ENCODE assay signal across 11 cellular contexts in genomic region chr7:26195182-26195581, GRCh38. TPM values are rescaled to one million over a fixed set of nuclear protein-coding genes. Genes with fewer than 3 reads are reported as not detected.
DNase-seq lines count a peak whose midpoint lies in the region; ATAC-seq, FAIRE-seq and TF ChIP-seq lines count a peak whose summit lies in the region.
"Had no signal": no experiment of that assay in that cellular context is flagged by ENCODE, and none has a peak within 500 bp of the region (broad histone marks: within the 10 kb centered on the region; RNA-seq: fewer than 3 reads in every experiment).

No MANE protein-coding gene starts in this region.

- DNase-seq in left ventricle myocardium inferior (no peak), Right ventricle myocardium inferior (ENCODE audit: missing footprints) (no peak), endothelial cell of umbilical vein (ENCODE audit: low read depth, low spot score) (no peak), NCI-H510A (lab: John Stamatoyannopoulos, UW) (no peak)
- DNase-seq in stimulated activated naive B cell treated with anti-CD40 and anti-IgM and Interleukin-4, amounts not matched to agents 10 μg/mL and 1 μg/mL and 100 μg/mL, for 72 hours, result no peak
- DNase-seq in activated CD8-positive, alpha-beta memory T cell treated with anti-CD3 and anti-CD28 coated beads, Interleukin-2, amount 50 U/mL, for 48 hours, result no peak
- DNase-seq: C1 segment of cervical spinal cord, islet precursor cell, NCI-H187 had no signal

- H3K9me2 ChIP-seq in SU-DHL-6 (replicated peaks; ENCODE audit: insufficient read depth, low read length), result no peaks in the 10 kb centered on the region

- POLR2A ChIA-PET in endothelial cell of umbilical vein (lab: Charles Lee), result interaction anchor here (0.6 to 1.1 kb wide), 5 partner anchors 10 to 1666 kb away, joined by 3 to 8 read pairs (median 4); no protein-coding TSS in a partner anchor

- TF ChIP-seq CTCF in left ventricle myocardium inferior (IDR thresholded peaks at IDR 0.05; ENCODE audit: borderline replicate concordance) (no peak), SU-DHL-6 (IDR thresholded peaks at IDR 0.05; ENCODE audit: insufficient read depth, low read length, poor library complexity, severe bottlenecking) (no peak), endothelial cell of umbilical vein (IDR thresholded peaks at IDR 0.05; ENCODE audit: extremely low read depth in 1 of 2, insufficient read depth in 1 of 2, low read depth in 1 of 2, low read length in 2 of 2) (no peak)

- ATAC-seq in Right ventricle myocardium inferior, result no peak
- no peak for ATAC-seq in stimulated activated naive B cell treated with anti-CD40 and anti-IgM and Interleukin-4, amounts not matched to agents 10 μg/mL and 1 μg/mL and 100 μg/mL, for 72 hours (replicated peaks)
- no peak for ATAC-seq in HG03039 (IDR thresholded peaks at IDR 0.05; ENCODE audit: unreplicated experiment)

- peaks cover 98% of the 10 kb centered on the region for H3K4me1 ChIP-seq in left ventricle myocardium inferior
- peaks cover 48% of the 10 kb centered on the region for H3K4me1 ChIP-seq in endothelial cell of umbilical vein (ENCODE audit: control insufficient read depth, extremely low read depth, insufficient read depth, low read length)

- peak overlapping the region; percentile 65 for H3K27ac Mint-ChIP-seq in stimulated activated naive B cell treated with anti-CD40 and anti-IgM and Interleukin-4, amounts not matched to agents 10 μg/mL and 1 μg/mL and 100 μg/mL, for 72 hours

- H3K9ac ChIP-seq in SU-DHL-6 (ENCODE audit: low read length) (no peak overlapping the region), endothelial cell of umbilical vein (replicated peaks; ENCODE audit: extremely low read depth, insufficient read depth, low read length) (no peak overlapping the region)

- H2AFZ ChIP-seq in SU-DHL-6 (ENCODE audit: low read depth, low read length, severe bottlenecking) (no peak overlapping the region), endothelial cell of umbilical vein (ENCODE audit: low read depth, low read length) (no peak overlapping the region)

- H3K9me3 Mint-ChIP-seq in stimulated activated naive B cell treated with anti-CD40 and anti-IgM and Interleukin-4, amounts not matched to agents 10 μg/mL and 1 μg/mL and 100 μg/mL, for 72 hours, result no peaks in the 10 kb centered on the region

- peaks cover 84 to 88% of the 10 kb centered on the region in 2 donors for H3K36me3 Mint-ChIP-seq in stimulated activated naive B cell treated with anti-CD40 and anti-IgM and Interleukin-4, amounts not matched to agents 10 μg/mL and 1 μg/mL and 100 μg/mL, for 72 hours

- intact Hi-C loops in left ventricle myocardium inferior (cut with micrococcal nuclease) (no loop called here), Right ventricle myocardium inferior (cut with DNase I) (no loop called here), endothelial cell of umbilical vein (cut with micrococcal nuclease) (no loop called here)

- CTCF ChIA-PET in endothelial cell of umbilical vein (lab: Charles Lee), result interaction anchor here (1.0 to 5.7 kb wide), 3 partner anchors 10 to 105 kb away, joined by 4 to 36 read pairs (median 4); no protein-coding TSS in a partner anchor

- H3K27me3 ChIP-seq in left ventricle myocardium inferior (ENCODE audit: low read depth) (no peaks in the 10 kb centered on the region), SU-DHL-6 (ENCODE audit: low read length) (no peaks in the 10 kb centered on the region), endothelial cell of umbilical vein (ENCODE audit: control insufficient read depth in 2 of 2, insufficient read depth in 2 of 2, low read length in 2 of 2) (no peaks in the 10 kb centered on the region)

- peaks cover 92% of the 10 kb centered on the region for H4K20me1 ChIP-seq in SU-DHL-6 (ENCODE audit: low read depth, low read length)
- peaks cover 57% of the 10 kb centered on the region for H4K20me1 ChIP-seq in endothelial cell of umbilical vein (replicated peaks; ENCODE audit: control insufficient read depth, extremely low read depth, insufficient read depth, low read length)

- H3K4me3 ChIP-seq in left ventricle myocardium inferior (peak overlapping the region; percentile 90), SU-DHL-6 (ENCODE audit: insufficient read depth, low read length, poor library complexity, severe bottlenecking) (no peak overlapping the region), endothelial cell of umbilical vein (replicated peaks in 1 of 3; ENCODE audit: insufficient read depth in 1 of 3, low read depth in 1 of 3, low read length in 3 of 3) (peak overlapping the region in 1 of 3 experiments; percentile 100)

- no peak overlapping the region for H3K27ac ChIP-seq in left ventricle myocardium inferior (replicated peaks)
- H3K27ac ChIP-seq in SU-DHL-6 (ENCODE audit: low read depth, low read length), result no peak overlapping the region
- no peak overlapping the region for H3K27ac ChIP-seq in endothelial cell of umbilical vein (ENCODE audit: insufficient read depth, low read depth, low read length)

- H3K4me3 Mint-ChIP-seq in stimulated activated naive B cell treated with anti-CD40 and anti-IgM and Interleukin-4, amounts not matched to agents 10 μg/mL and 1 μg/mL and 100 μg/mL, for 72 hours, result peak overlapping the region; percentile 22 to 36

- H3K79me2 ChIP-seq in SU-DHL-6 (ENCODE audit: insufficient read depth, low read length) (peaks cover 86% of the 10 kb centered on the region), endothelial cell of umbilical vein (ENCODE audit: control insufficient read depth, insufficient read depth, low read length) (peaks cover 100% of the 10 kb centered on the region)

- no peak for TF ChIP-seq POLR2A in endothelial cell of umbilical vein (IDR thresholded peaks at IDR 0.05; ENCODE audit: low read depth, low read length)

- no TSS peak for BruUV-seq in endothelial cell of umbilical vein (replicated peaks; lab: Mats Ljungman, UMichigan)

- peaks cover 0 to 5% of the 10 kb centered on the region in 2 donors for H3K27me3 Mint-ChIP-seq in stimulated activated naive B cell treated with anti-CD40 and anti-IgM and Interleukin-4, amounts not matched to agents 10 μg/mL and 1 μg/mL and 100 μg/mL, for 72 hours

- dilution Hi-C loops in endothelial cell of umbilical vein (cut with MboI; ENCODE audit: extremely low pct_ligation_motif_present, low sequenced_read_pairs), result loop anchor here (25.0 kb wide), 1 partner anchor 967 kb away; the partner anchor contains the start of genes HOXA10, HOXA3, HOXA7 and HOXA9

- H3K36me3 ChIP-seq in left ventricle myocardium inferior, result peaks cover 84% of the 10 kb centered on the region
- H3K36me3 ChIP-seq in SU-DHL-6 (ENCODE audit: low read length), result peaks cover 96% of the 10 kb centered on the region
- H3K36me3 ChIP-seq in endothelial cell of umbilical vein (ENCODE audit: control insufficient read depth in 2 of 2, extremely low read depth in 1 of 2, insufficient read depth in 2 of 2, low read length in 2 of 2), result peaks cover 21 to 63% of the 10 kb centered on the region in 2 experiments

- peaks cover 95% of the 10 kb centered on the region for H3F3A ChIP-seq in SU-DHL-6 (ENCODE audit: insufficient read depth)

- FAIRE-seq in endothelial cell of umbilical vein (lab: Jason Lieb, UNC), result no peak

- peaks cover 47 to 76% of the 10 kb centered on the region in 2 donors for H3K4me1 Mint-ChIP-seq in stimulated activated naive B cell treated with anti-CD40 and anti-IgM and Interleukin-4, amounts not matched to agents 10 μg/mL and 1 μg/mL and 100 μg/mL, for 72 hours

- H3K9me3 ChIP-seq in left ventricle myocardium inferior (replicated peaks) (no peaks in the 10 kb centered on the region), SU-DHL-6 (ENCODE audit: insufficient read depth, low read length) (no peaks in the 10 kb centered on the region), endothelial cell of umbilical vein (replicated peaks; ENCODE audit: control insufficient read depth, insufficient read depth, low read length) (no peaks in the 10 kb centered on the region)

- H3K4me2 ChIP-seq in SU-DHL-6 (ENCODE audit: low read depth, low read length, poor library complexity, severe bottlenecking) (peak overlapping the region; percentile 75), endothelial cell of umbilical vein (ENCODE audit: insufficient read depth, low read length) (peak overlapping the region; percentile 90)

- no peaks in the 10 kb centered on the region for H3K9me1 ChIP-seq in endothelial cell of umbilical vein (replicated peaks; ENCODE audit: control insufficient read depth, extremely low read depth, insufficient read depth, low read length)

RNA-seq across cellular contexts. Expression of gene HNRNPA2B1, which starts 5.4 kb away (rescaled TPM):
- total RNA-seq in left ventricle myocardium inferior, result 398 TPM
- total RNA-seq in Right ventricle myocardium inferior, result 396 TPM
- total RNA-seq in endothelial cell of umbilical vein, result 703 and 717 TPM in 2 replicates
- 104 and 198 TPM in 2 replicates for polyA plus RNA-seq in endothelial cell of umbilical vein
- polyA plus RNA-seq in endothelial cell of umbilical vein (2011; cell fraction: cytosol; rRNA removed), result 420 and 499 TPM in 2 replicates
- polyA plus RNA-seq in endothelial cell of umbilical vein (2011; cell fraction: nucleus; rRNA removed), result 496 and 792 TPM in 2 replicates
- 674 and 1,097 TPM in 2 replicates for polyA plus RNA-seq in endothelial cell of umbilical vein (2012)
- polyA minus RNA-seq in endothelial cell of umbilical vein, result 165 and 169 TPM in 2 replicates
- polyA minus RNA-seq in endothelial cell of umbilical vein (2011; cell fraction: cytosol; rRNA and poly(A)+ RNA removed), result 207 TPM
- 209 and 233 TPM in 2 replicates for polyA minus RNA-seq in endothelial cell of umbilical vein (2011; cell fraction: nucleus; rRNA and poly(A)+ RNA removed)

RNA-seq across cellular contexts. Expression of gene CBX3, which starts 6.4 kb away (rescaled TPM):
- total RNA-seq in left ventricle myocardium inferior, result 58.5 TPM
- 59.3 TPM for total RNA-seq in Right ventricle myocardium inferior
- 184 and 200 TPM in 2 replicates for total RNA-seq in endothelial cell of umbilical vein
- 41.7 and 47.5 TPM in 2 replicates for polyA plus RNA-seq in endothelial cell of umbilical vein
- 86.6 and 94.2 TPM in 2 replicates for polyA plus RNA-seq in endothelial cell of umbilical vein (2011; cell fraction: cytosol; rRNA removed)
- 78.8 and 112 TPM in 2 replicates for polyA plus RNA-seq in endothelial cell of umbilical vein (2011; cell fraction: nucleus; rRNA removed)
- 119 and 202 TPM in 2 replicates for polyA plus RNA-seq in endothelial cell of umbilical vein (2012)
- polyA minus RNA-seq in endothelial cell of umbilical vein, result 22.8 and 24.5 TPM in 2 replicates
- 44.4 TPM for polyA minus RNA-seq in endothelial cell of umbilical vein (2011; cell fraction: cytosol; rRNA and poly(A)+ RNA removed)
- polyA minus RNA-seq in endothelial cell of umbilical vein (2011; cell fraction: nucleus; rRNA and poly(A)+ RNA removed), result 51.5 and 52.5 TPM in 2 replicates

RNA-seq across cellular contexts. Expression of gene NFE2L3, which starts 43.2 kb away (rescaled TPM):
- total RNA-seq in left ventricle myocardium inferior (0.99 TPM), Right ventricle myocardium inferior (1.4 TPM), endothelial cell of umbilical vein (28.4 and 40.2 TPM in 2 replicates)
- polyA plus RNA-seq in endothelial cell of umbilical vein, result 29.6 and 30.8 TPM in 2 replicates
- polyA plus RNA-seq in endothelial cell of umbilical vein (2011; cell fraction: cytosol; rRNA removed), result 36.1 and 37.8 TPM in 2 replicates
- polyA plus RNA-seq in endothelial cell of umbilical vein (2011; cell fraction: nucleus; rRNA removed), result 27.3 and 32.9 TPM in 2 replicates
- 42.9 and 67.1 TPM in 2 replicates for polyA plus RNA-seq in endothelial cell of umbilical vein (2012)
- polyA minus RNA-seq in endothelial cell of umbilical vein, result 45.2 and 45.7 TPM in 2 replicates
- not detected for polyA minus RNA-seq in endothelial cell of umbilical vein (2011; cell fraction: cytosol; rRNA and poly(A)+ RNA removed)
- polyA minus RNA-seq in endothelial cell of umbilical vein (2011; cell fraction: nucleus; rRNA and poly(A)+ RNA removed), result 14.6 and 23.3 TPM in 2 replicates

Comparison
In these comparisons a context has a peak if more than half of its experiments do, and no peak if none do; other contexts are left out.
1. RNA of gene NFE2L3, which starts 43.2 kb away (total RNA-seq): 28.4 to 40.2 TPM in endothelial cell of umbilical vein; 1.4 TPM in Right ventricle myocardium inferior (single experiment) and 0.99 TPM in left ventricle myocardium inferior (single experiment); every median in the first group is over 10 times any median in the second.